ENCODE assay signal across 8 cellular contexts in genomic region chr9:89418112-89418872, GRCh38.
A peak's percentile ranks its signal among the peaks of the same experiment; 100 is the strongest.
DNase-seq lines count a peak whose midpoint lies in the region; ATAC-seq and TF ChIP-seq lines count a peak whose summit lies in the region.

No MANE protein-coding gene starts in this region.

- no peak for TF ChIP-seq POLR2A in stomach (IDR thresholded peaks at IDR 0.05)

- WGBS in stomach, 5 donors, result 54 to 73% (median 61%) methylated on average over 13 of the region's 13 CpGs
- WGBS in heart right ventricle, 2 donors, result 69 to 74% methylated on average over 13 of the region's 13 CpGs

- peak overlapping the region; percentile 73 for H3K4me3 Mint-ChIP-seq in activated T-cell treated with anti-CD3 and anti-CD28 coated beads, Interleukin-2, amount 50 U/mL, for 24 hours

- peaks cover 0 to 16% (median 11%) of the 10 kb centered on the region in 4 donors for H3K36me3 ChIP-seq in stomach
- H3K36me3 ChIP-seq in heart right ventricle, result peaks cover 0 to 15% (median 0%) of the 10 kb centered on the region in 9 donors

- H3K27me3 ChIP-seq in stomach (no peaks in the 10 kb centered on the region), heart right ventricle (no peaks in the 10 kb centered on the region)

- H3K27ac Mint-ChIP-seq in activated T-cell treated with anti-CD3 and anti-CD28 coated beads, Interleukin-2, amount 50 U/mL, for 24 hours, result peak overlapping the region; percentile 100

- ATAC-seq in HG03378 (IDR thresholded peaks at IDR 0.05; ENCODE audit: unreplicated experiment), result peak; percentile 3
- no peak for ATAC-seq in heart right ventricle
- ATAC-seq in GM19467 (IDR thresholded peaks at IDR 0.05; ENCODE audit: unreplicated experiment), result no peak

- H3K4me1 ChIP-seq in stomach (peaks cover 0 to 37% (median 9%) of the 10 kb centered on the region in 4 donors), heart right ventricle (peaks cover 0 to 70% (median 5%) of the 10 kb centered on the region in 9 donors)

- no peak for TF ChIP-seq EP300 in stomach (IDR thresholded peaks at IDR 0.05)

- peak overlapping the region; percentile 42 for H3K27ac ChIP-seq in angular gyrus (ENCODE audit: low read depth, low read length)
- peak overlapping the region in 4 of 5 donors; percentile 20 to 73 (median 50) for H3K27ac ChIP-seq in stomach
- peak overlapping the region in 1 of 10 donors; percentile 57 for H3K27ac ChIP-seq in heart right ventricle

- H3K4me1 Mint-ChIP-seq in activated T-cell treated with anti-CD3 and anti-CD28 coated beads, Interleukin-2, amount 50 U/mL, for 24 hours (ENCODE audit: low read depth), result peaks cover 98% of the 10 kb centered on the region

- peaks cover 16% of the 10 kb centered on the region for H3K9me3 Mint-ChIP-seq in activated T-cell treated with anti-CD3 and anti-CD28 coated beads, Interleukin-2, amount 50 U/mL, for 24 hours

- H3K27me3 Mint-ChIP-seq in activated T-cell treated with anti-CD3 and anti-CD28 coated beads, Interleukin-2, amount 50 U/mL, for 24 hours, result no peaks in the 10 kb centered on the region

- H3K4me3 ChIP-seq in stomach, result peak overlapping the region in 1 of 4 donors; percentile 7
- H3K4me3 ChIP-seq in heart right ventricle, result peak overlapping the region in 1 of 10 donors; percentile 16

- H3K9me3 ChIP-seq in stomach (no peaks in the 10 kb centered on the region), heart right ventricle (peaks cover 0 to 7% (median 0%) of the 10 kb centered on the region in 11 donors)

- DNase-seq in activated T-cell treated with anti-CD3 and anti-CD28 coated beads, Interleukin-2, amount 50 U/mL, for 24 hours, result peak; percentile 57
- DNase-seq in activated T-cell treated with anti-CD3 and anti-CD28 coated beads for 4 hours (no peak), stomach (no peak), mesenteric fat pad (ENCODE audit: low spot score) (no peak), heart right ventricle (no peak)

- TF ChIP-seq CTCF in stomach (IDR thresholded peaks at IDR 0.05) (no peak), heart right ventricle (IDR thresholded peaks at IDR 0.05) (no peak)

- H3K36me3 Mint-ChIP-seq in activated T-cell treated with anti-CD3 and anti-CD28 coated beads, Interleukin-2, amount 50 U/mL, for 24 hours (ENCODE audit: low read depth), result peaks cover 98% of the 10 kb centered on the region

- intact Hi-C loops in stomach (cut with DNase I; ENCODE audit: low total_unique reads), result no loop called here
- intact Hi-C loops in heart right ventricle (cut with DNase I), result no loop called here
